ENCODE assay signal across 19 cellular contexts in genomic region chr16:67533987-67534386, GRCh38. TPM values are rescaled to one million over a fixed set of nuclear protein-coding genes. Genes with fewer than 3 reads are reported as not detected.
"Had no signal": no experiment of that assay in that cellular context is flagged by ENCODE, and none has a peak within 500 bp of the region (broad histone marks: within the 10 kb centered on the region; RNA-seq: fewer than 3 reads in every experiment).

No MANE protein-coding gene starts in this region.

RNA-seq across cellular contexts. Expression of gene AGRP, which starts 50.6 kb away (rescaled TPM):
- total RNA-seq: heart right ventricle; kidney epithelial cell; left cardiac atrium; left lobe of liver; lower leg skin; mesothelial cell of epicardium; mononuclear cell; naive thymus-derived CD4-positive, alpha-beta T cell; natural killer cell treated with Interleukin-12 subunit alpha and Interleukin-12 subunit beta and Interleukin-15 and Interleukin-18, amount 100 ng/mL, for 72 hours; osteoblast; posterior vena cava; psoas muscle; sigmoid colon; stomach; thyroid gland; transverse colon; ureter; uterus had no signal
- polyA plus RNA-seq: naive thymus-derived CD4-positive, alpha-beta T cell; neural cell; psoas muscle; sigmoid colon; stomach had no signal
